29 cellular contexts compared by ENCODE assay signal in genomic region chr2:241070811-241071676, GRCh38. TPM values are rescaled to one million over a fixed set of nuclear protein-coding genes. Genes with fewer than 3 reads are reported as not detected.
A peak's percentile ranks its signal among the peaks of the same experiment; 100 is the strongest.
DNase-seq lines count a peak whose midpoint lies in the region; ATAC-seq, FAIRE-seq and TF ChIP-seq lines count a peak whose summit lies in the region.
"Had no signal": no experiment of that assay in that cellular context is flagged by ENCODE, and none has a peak within 500 bp of the region (broad histone marks: within the 10 kb centered on the region; RNA-seq: fewer than 3 reads in every experiment).

No MANE protein-coding gene starts in this region.

- H3K4me3 ChIP-seq in breast epithelium (no peak overlapping the region), H7 (ENCODE audit: insufficient read depth, low read depth, low read length) (no peak overlapping the region), kidney (ENCODE audit: low read length in 2 of 2) (no peak overlapping the region), sigmoid colon (no peak overlapping the region)
- H3K4me3 ChIP-seq: GM12878, GM23248, K562, MG63, SJSA1 had no signal

- FAIRE-seq in kidney (lab: Jason Lieb, UNC): no peak
- FAIRE-seq: GM12878, GM19239, K562 had no signal

- TF ChIP-seq POLR2A in breast epithelium (IDR thresholded peaks at IDR 0.05) (no peak), sigmoid colon (IDR thresholded peaks at IDR 0.05) (no peak)

- WGBS in sigmoid colon, 2 donors: 83% methylated on average over 31 of the region's 31 CpGs

- H3K9ac ChIP-seq in kidney (ENCODE audit: low read length in 2 of 2): no peak overlapping the region
- H3K9ac ChIP-seq: GM23248 had no signal

- POLR2A ChIA-PET in MCF 10A (lab: Yijun Ruan, JAX): no interaction called here

- H3K36me3 ChIP-seq in breast epithelium: no peaks in the 10 kb centered on the region
- no peaks in the 10 kb centered on the region for H3K36me3 ChIP-seq in H7 (replicated peaks; ENCODE audit: control insufficient read depth, insufficient read depth, low read length)
- H3K36me3 ChIP-seq in kidney (ENCODE audit: control insufficient read depth in 1 of 2, insufficient read depth in 2 of 2, low read length in 2 of 2): peaks cover 6 to 13% of the 10 kb centered on the region in 2 donors
- H3K36me3 ChIP-seq in sigmoid colon: peaks cover 4 to 15% (median 10%) of the 10 kb centered on the region in 4 donors

- no peaks in the 10 kb centered on the region for H3K27me3 ChIP-seq in breast epithelium
- no peaks in the 10 kb centered on the region for H3K27me3 ChIP-seq in H7 (ENCODE audit: control insufficient read depth, insufficient read depth, low read length)
- H3K27me3 ChIP-seq in sigmoid colon: peaks cover 0 to 29% (median 18%) of the 10 kb centered on the region in 3 donors
- H3K27me3 ChIP-seq: MG63, SJSA1 had no signal

- no peak overlapping the region for H3K4me3 Mint-ChIP-seq in MCF 10A (ENCODE audit: unreplicated experiment)
- H3K4me3 Mint-ChIP-seq: CD8-positive, alpha-beta T cell; H9 had no signal

- peaks cover 10% of the 10 kb centered on the region for H3K36me3 Mint-ChIP-seq in MCF 10A (ENCODE audit: insufficient read depth, unreplicated experiment)

- H3K4me1 ChIP-seq in breast epithelium (no peaks in the 10 kb centered on the region), kidney (ENCODE audit: control insufficient read depth in 1 of 2, insufficient read depth in 1 of 2, low read depth in 1 of 2, low read length in 2 of 2) (no peaks in the 10 kb centered on the region), sigmoid colon (no peaks in the 10 kb centered on the region)
- H3K4me1 ChIP-seq: Caco-2 had no signal

- DNase-seq in MCF 10A (ENCODE audit: unreplicated experiment) (no peak), breast epithelium (ENCODE audit: low spot score in 2 of 2) (no peak), H7 (peak; percentile 49), kidney (peak; percentile 71), sigmoid colon (peak; percentile 56), ecto neural progenitor cell (ENCODE audit: low spot score) (no peak)
- DNase-seq: C1 segment of cervical spinal cord, Caco-2, DMS 273 treated with DMSO at 0.1 percent for 48 hours, DMS79, EL, GDM1, GM23248, H9, Kasumi-1, MG63, NCI-H1105 treated with DMSO at 0.1 percent for 48 hours, NCI-H2029, NCI-H446 treated with DMSO at 0.1 percent for 48 hours, NCI-H526 treated with DMSO at 0.1 percent for 48 hours, Right ventricle myocardium superior, RPMI8226 had no signal

- H3K4me1 Mint-ChIP-seq in MCF 10A (ENCODE audit: insufficient read depth, unreplicated experiment): no peaks in the 10 kb centered on the region

- TF ChIP-seq CTCF in MCF 10A (IDR thresholded peaks at IDR 0.05; ENCODE audit: unreplicated experiment) (no peak), breast epithelium (IDR thresholded peaks at IDR 0.05) (no peak), kidney (IDR thresholded peaks at IDR 0.05; ENCODE audit: borderline replicate concordance, extremely low read depth, insufficient read depth) (no peak), sigmoid colon (IDR thresholded peaks at IDR 0.05) (no peak)

- H3K27ac Mint-ChIP-seq in MCF 10A (ENCODE audit: low read depth, unreplicated experiment): peak overlapping the region; percentile 41
- H3K27ac Mint-ChIP-seq: CD8-positive, alpha-beta T cell; H9 had no signal

- H3K9me3 Mint-ChIP-seq in MCF 10A (ENCODE audit: unreplicated experiment): no peaks in the 10 kb centered on the region
- H3K9me3 Mint-ChIP-seq: CD8-positive, alpha-beta T cell; H9 had no signal

- no peaks in the 10 kb centered on the region for H3K9me3 ChIP-seq in breast epithelium
- H3K9me3 ChIP-seq in kidney (ENCODE audit: control insufficient read depth in 1 of 2, low read length in 2 of 2): no peaks in the 10 kb centered on the region
- no peaks in the 10 kb centered on the region for H3K9me3 ChIP-seq in sigmoid colon
- H3K9me3 ChIP-seq: Caco-2, MG63, SJSA1 had no signal

- no peak for TF ChIP-seq EP300 in sigmoid colon (IDR thresholded peaks at IDR 0.05)

- intact Hi-C loops in MCF 10A (cut with micrococcal nuclease): no loop called here
- intact Hi-C loops in breast epithelium (cut with DNase I; ENCODE audit: low total_unique reads): no loop called here
- intact Hi-C loops in kidney (cut with DNase I): no loop called here
- intact Hi-C loops in sigmoid colon (cut with DNase I): no loop called here

- H3K27me3 Mint-ChIP-seq in MCF 10A (ENCODE audit: insufficient read depth, unreplicated experiment): no peaks in the 10 kb centered on the region

- CTCF ChIA-PET in MCF 10A (lab: Yijun Ruan, JAX): no interaction called here

- H3K27ac ChIP-seq in breast epithelium (no peak overlapping the region), kidney (ENCODE audit: low read depth in 2 of 2, low read length in 2 of 2) (no peak overlapping the region), sigmoid colon (no peak overlapping the region)
- H3K27ac ChIP-seq: GM23248 had no signal

- no TSS peak for BruUV-seq in MCF 10A (replicated peaks; lab: Mats Ljungman, UMichigan)

- ATAC-seq in HG03469 (IDR thresholded peaks at IDR 0.05; ENCODE audit: unreplicated experiment): no peak
- no peak for ATAC-seq in GM21576 (IDR thresholded peaks at IDR 0.05; ENCODE audit: unreplicated experiment)
- ATAC-seq: CD8-positive, alpha-beta T cell; GM12878; K562 had no signal

RNA-seq across cellular contexts. Expression of gene MTERF4, which starts 31.0 kb away (rescaled TPM):
- 29.9 and 34.3 TPM in 2 replicates for total RNA-seq in MCF 10A (2022)
- total RNA-seq in breast epithelium: 10 to 100 TPM; 35.7 to 54.6 (median 50.2) TPM
- 30.3 and 32.4 TPM in 2 replicates for total RNA-seq in H7 (2014; rRNA removed; shearing (Covaris generic))
- total RNA-seq in kidney: 41.5 TPM
- polyA plus RNA-seq in kidney (ENCODE audit: insufficient read depth, low read depth, low replicate concordance): 24.3 TPM
- 10 to 100 TPM; 18.9 to 47.9 (median 33.2) TPM for total RNA-seq in sigmoid colon
- polyA plus RNA-seq in sigmoid colon: 10 to 100 TPM; 27.0 to 40.2 (median 29.1) TPM

Comparison
In these comparisons a context has a peak if more than half of its experiments do, and no peak if none do; other contexts are left out.
1. DNase-seq: peak in H7 (single experiment), kidney (single experiment) and sigmoid colon (single experiment); none in MCF 10A (single experiment), breast epithelium (0 of 2) and ecto neural progenitor cell (single experiment).